8 cellular contexts compared by ENCODE assay signal in genomic region chr10:24463683-24464426, GRCh38.
DNase-seq lines count a peak whose midpoint lies in the region; ATAC-seq, FAIRE-seq and TF ChIP-seq lines count a peak whose summit lies in the region.

No MANE protein-coding gene starts in this region.

- peaks cover 0 to 2% (median 0%) of the 10 kb centered on the region in 9 donors for H3K9me3 Mint-ChIP-seq in naive thymus-derived CD8-positive, alpha-beta T cell

- intact Hi-C loops in head of caudate nucleus (cut with DNase I) = no loop called here

- POLR2A ChIA-PET in naive thymus-derived CD8-positive, alpha-beta T cell (lab: Charles Lee) = no interaction called here

- H3K4me3 ChIP-seq in bronchial epithelial cell (ENCODE audit: low read depth, low read length) = no peak overlapping the region

- TF ChIP-seq CTCF in bronchial epithelial cell (IDR thresholded peaks at IDR 0.05; ENCODE audit: insufficient read depth, low read length, severe bottlenecking) = no peak

- peak overlapping the region in 6 of 10 donors; percentile 12 to 66 (median 25) for H3K4me3 Mint-ChIP-seq in naive thymus-derived CD8-positive, alpha-beta T cell

- H3K4me1 Mint-ChIP-seq in naive thymus-derived CD8-positive, alpha-beta T cell = peaks cover 2 to 7% (median 6%) of the 10 kb centered on the region in 4 donors

- peaks cover 3% of the 10 kb centered on the region for H3K36me3 ChIP-seq in bronchial epithelial cell (ENCODE audit: control insufficient read depth, insufficient read depth, low read length)

- FAIRE-seq in GM12892 (lab: Jason Lieb, UNC) = peak; percentile 85
- FAIRE-seq in bronchial epithelial cell (lab: Jason Lieb, UNC) = peak; percentile 98
- no peak for FAIRE-seq in frontal cortex (lab: Jason Lieb, UNC)

- H3K27me3 ChIP-seq in bronchial epithelial cell (ENCODE audit: control insufficient read depth, insufficient read depth, low read length) = no peaks in the 10 kb centered on the region

- peaks cover 0 to 9% (median 4%) of the 10 kb centered on the region in 5 donors for H3K27me3 Mint-ChIP-seq in naive thymus-derived CD8-positive, alpha-beta T cell

- TF ChIP-seq POLR2A in GM12892 (IDR thresholded peaks at IDR 0.05; ENCODE audit: low read depth, low read length) = no peak

- H3K36me3 Mint-ChIP-seq in naive thymus-derived CD8-positive, alpha-beta T cell = no peaks in the 10 kb centered on the region

- no peak overlapping the region for H3K27ac Mint-ChIP-seq in naive thymus-derived CD8-positive, alpha-beta T cell

- DNase-seq in GM12892 (ENCODE audit: insufficient read length) = no peak
- DNase-seq in NCI-H226 = peak; percentile 99
- peak; percentile 98 for DNase-seq in bronchial epithelial cell (ENCODE audit: low read depth)
- no peak for DNase-seq in naive thymus-derived CD8-positive, alpha-beta T cell
- DNase-seq in head of caudate nucleus = no peak
- DNase-seq in frontal cortex (ENCODE audit: low spot score in 2 of 2) = no peak
- no peak for DNase-seq in GDM1 (lab: John Stamatoyannopoulos, UW)

- ATAC-seq in GM21723 (IDR thresholded peaks at IDR 0.05; ENCODE audit: unreplicated experiment) = peak; percentile 72
- ATAC-seq in naive thymus-derived CD8-positive, alpha-beta T cell = no peak

Comparison
In these comparisons a context has a peak if more than half of its experiments do, and no peak if none do; other contexts are left out.
1. DNase-seq: peak in NCI-H226 (single experiment) and bronchial epithelial cell (single experiment); none in GM12892 (single experiment), naive thymus-derived CD8-positive, alpha-beta T cell (0 of 10), head of caudate nucleus (0 of 42), frontal cortex (0 of 2) and GDM1 (single experiment).